ENCODE assay signal across 18 cellular contexts in genomic region chrX:136625246-136625645, GRCh38. TPM values are rescaled to one million over a fixed set of nuclear protein-coding genes. Genes with fewer than 3 reads are reported as not detected.
DNase-seq lines count a peak whose midpoint lies in the region; ATAC-seq and TF ChIP-seq lines count a peak whose summit lies in the region.
"Had no signal": no experiment of that assay in that cellular context is flagged by ENCODE, and none has a peak within 500 bp of the region (broad histone marks: within the 10 kb centered on the region; RNA-seq: fewer than 3 reads in every experiment).

No MANE protein-coding gene starts in this region.

- no peak for TF ChIP-seq CTCF in HFFc6 (IDR thresholded peaks at IDR 0.05)

- H3K4me1 Mint-ChIP-seq in activated CD4-positive, alpha-beta T cell treated with anti-CD3 and anti-CD28 coated beads, Interleukin-2, amount 10 ng/mL, durations not matched to agents 24 days and 14 days: peaks cover 70% of the 10 kb centered on the region
- H3K4me1 Mint-ChIP-seq in stimulated activated naive CD8-positive, alpha-beta T cell treated with anti-CD3 and anti-CD28 coated beads, Interleukin-15, Interleukin-2, amounts not matched to agents 100 ng/mL and 50 ng/mL, for 24 hours (ENCODE audit: low read depth): peaks cover 95% of the 10 kb centered on the region
- H3K4me1 Mint-ChIP-seq in stimulated activated naive CD8-positive, alpha-beta T cell treated with anti-CD3 and anti-CD28 coated beads, Interleukin-15, amount 100 ng/mL, for 72 hours: peaks cover 74% of the 10 kb centered on the region
- H3K4me1 Mint-ChIP-seq in activated naive CD8-positive, alpha-beta T cell (ENCODE audit: low read depth): peaks cover 77% of the 10 kb centered on the region
- H3K4me1 Mint-ChIP-seq in HFFc6 (ENCODE audit: low read depth): no peaks in the 10 kb centered on the region

- DNase-seq in activated CD4-positive, alpha-beta T cell treated with anti-CD3 and anti-CD28 coated beads, Interleukin-2, amount 10 ng/mL, durations not matched to agents 24 days and 14 days: peak; percentile 52
- no peak for DNase-seq in activated CD4-positive, alpha-beta T cell treated with anti-CD3 and anti-CD28 coated beads for 48 hours
- no peak for DNase-seq in stimulated activated naive CD8-positive, alpha-beta T cell treated with anti-CD3 and anti-CD28 coated beads, Interleukin-15, amount 100 ng/mL, for 72 hours
- DNase-seq in HFFc6: no peak
- DNase-seq in HUDEP-2 (lab: John Stamatoyannopoulos, UW; ENCODE audit: unreplicated experiment in 76 of 76): no peak
- DNase-seq: GF-D8; GM23248; NCI-H187; NCI-H345; NCI-H526; NK-92 treated with Interleukin-12 subunit alpha and Interleukin-12 subunit beta, amount 100 ng/mL, for 24 hours had no signal

- no peaks in the 10 kb centered on the region for H3K27me3 Mint-ChIP-seq in activated CD4-positive, alpha-beta T cell treated with anti-CD3 and anti-CD28 coated beads, Interleukin-2, amount 10 ng/mL, durations not matched to agents 24 days and 14 days
- H3K27me3 Mint-ChIP-seq in stimulated activated naive CD8-positive, alpha-beta T cell treated with anti-CD3 and anti-CD28 coated beads, Interleukin-15, Interleukin-2, amounts not matched to agents 100 ng/mL and 50 ng/mL, for 24 hours: no peaks in the 10 kb centered on the region
- no peaks in the 10 kb centered on the region for H3K27me3 Mint-ChIP-seq in stimulated activated naive CD8-positive, alpha-beta T cell treated with anti-CD3 and anti-CD28 coated beads, Interleukin-15, amount 100 ng/mL, for 72 hours
- no peaks in the 10 kb centered on the region for H3K27me3 Mint-ChIP-seq in activated naive CD8-positive, alpha-beta T cell
- H3K27me3 Mint-ChIP-seq in HFFc6 (ENCODE audit: insufficient read depth): peaks cover 6% of the 10 kb centered on the region

- peaks cover 7% of the 10 kb centered on the region for H3K9me3 Mint-ChIP-seq in activated CD4-positive, alpha-beta T cell treated with anti-CD3 and anti-CD28 coated beads, Interleukin-2, amount 10 ng/mL, durations not matched to agents 24 days and 14 days
- H3K9me3 Mint-ChIP-seq in stimulated activated naive CD8-positive, alpha-beta T cell treated with anti-CD3 and anti-CD28 coated beads, Interleukin-15, Interleukin-2, amounts not matched to agents 100 ng/mL and 50 ng/mL, for 24 hours: no peaks in the 10 kb centered on the region
- H3K9me3 Mint-ChIP-seq in stimulated activated naive CD8-positive, alpha-beta T cell treated with anti-CD3 and anti-CD28 coated beads, Interleukin-15, amount 100 ng/mL, for 72 hours: peaks cover 0 to 3% of the 10 kb centered on the region in 2 donors
- no peaks in the 10 kb centered on the region for H3K9me3 Mint-ChIP-seq in activated naive CD8-positive, alpha-beta T cell (ENCODE audit: low read depth)
- H3K9me3 Mint-ChIP-seq in HFFc6: no peaks in the 10 kb centered on the region

- intact Hi-C loops in activated CD4-positive, alpha-beta T cell treated with anti-CD3 and anti-CD28 coated beads, Interleukin-2, amount 10 ng/mL, durations not matched to agents 24 days and 14 days (cut with micrococcal nuclease): no loop called here

- peaks cover 11% of the 10 kb centered on the region for H3K36me3 Mint-ChIP-seq in activated CD4-positive, alpha-beta T cell treated with anti-CD3 and anti-CD28 coated beads, Interleukin-2, amount 10 ng/mL, durations not matched to agents 24 days and 14 days (ENCODE audit: low read depth)
- H3K36me3 Mint-ChIP-seq in stimulated activated naive CD8-positive, alpha-beta T cell treated with anti-CD3 and anti-CD28 coated beads, Interleukin-15, Interleukin-2, amounts not matched to agents 100 ng/mL and 50 ng/mL, for 24 hours (ENCODE audit: low read depth): no peaks in the 10 kb centered on the region
- H3K36me3 Mint-ChIP-seq in activated naive CD8-positive, alpha-beta T cell: peaks cover 2% of the 10 kb centered on the region
- H3K36me3 Mint-ChIP-seq in HFFc6 (ENCODE audit: low read depth): no peaks in the 10 kb centered on the region

- ATAC-seq in stimulated activated naive CD8-positive, alpha-beta T cell treated with anti-CD3 and anti-CD28 coated beads, Interleukin-15, amount 100 ng/mL, for 72 hours: no peak
- ATAC-seq in HG02938 (IDR thresholded peaks at IDR 0.05; ENCODE audit: unreplicated experiment): no peak
- ATAC-seq: A549, HCT116, K562 had no signal

- peak overlapping the region; percentile 96 for H3K27ac Mint-ChIP-seq in activated CD4-positive, alpha-beta T cell treated with anti-CD3 and anti-CD28 coated beads, Interleukin-2, amount 10 ng/mL, durations not matched to agents 24 days and 14 days
- H3K27ac Mint-ChIP-seq in stimulated activated naive CD8-positive, alpha-beta T cell treated with anti-CD3 and anti-CD28 coated beads, Interleukin-15, Interleukin-2, amounts not matched to agents 100 ng/mL and 50 ng/mL, for 24 hours: peak overlapping the region; percentile 97
- no peak overlapping the region for H3K27ac Mint-ChIP-seq in stimulated activated naive CD8-positive, alpha-beta T cell treated with anti-CD3 and anti-CD28 coated beads, Interleukin-15, amount 100 ng/mL, for 72 hours
- peak overlapping the region; percentile 84 for H3K27ac Mint-ChIP-seq in activated naive CD8-positive, alpha-beta T cell
- H3K27ac Mint-ChIP-seq in HFFc6: no peak overlapping the region

- no peak overlapping the region for H3K4me3 Mint-ChIP-seq in activated CD4-positive, alpha-beta T cell treated with anti-CD3 and anti-CD28 coated beads, Interleukin-2, amount 10 ng/mL, durations not matched to agents 24 days and 14 days
- no peak overlapping the region for H3K4me3 Mint-ChIP-seq in stimulated activated naive CD8-positive, alpha-beta T cell treated with anti-CD3 and anti-CD28 coated beads, Interleukin-15, Interleukin-2, amounts not matched to agents 100 ng/mL and 50 ng/mL, for 24 hours
- H3K4me3 Mint-ChIP-seq in stimulated activated naive CD8-positive, alpha-beta T cell treated with anti-CD3 and anti-CD28 coated beads, Interleukin-15, amount 100 ng/mL, for 72 hours: no peak overlapping the region
- no peak overlapping the region for H3K4me3 Mint-ChIP-seq in activated naive CD8-positive, alpha-beta T cell
- no peak overlapping the region for H3K4me3 Mint-ChIP-seq in HFFc6

RNA-seq across cellular contexts. Expression of gene CD40LG, which starts 22.7 kb away (rescaled TPM):
- total RNA-seq in activated CD4-positive, alpha-beta T cell treated with anti-CD3 and anti-CD28 coated beads, Interleukin-2, amount 10 ng/mL, durations not matched to agents 24 days and 14 days: 178 and 181 TPM in 2 replicates
- not detected for total RNA-seq in HFFc6 (2021; fragmentation: NEBNext Ultra II Directional; extraction: Animal tissue kit (Norgen Biotek cat#: 25700))
- total RNA-seq: GM23248, OCI-LY7 had no signal

Comparison
In these comparisons a context has a peak if more than half of its experiments do, and no peak if none do; other contexts are left out.
1. H3K27ac Mint-ChIP-seq: peak in activated CD4-positive, alpha-beta T cell treated with anti-CD3 and anti-CD28 coated beads, Interleukin-2, amount 10 ng/mL, durations not matched to agents 24 days and 14 days (single experiment), stimulated activated naive CD8-positive, alpha-beta T cell treated with anti-CD3 and anti-CD28 coated beads, Interleukin-15, Interleukin-2, amounts not matched to agents 100 ng/mL and 50 ng/mL, for 24 hours (single experiment) and activated naive CD8-positive, alpha-beta T cell (single experiment); none in stimulated activated naive CD8-positive, alpha-beta T cell treated with anti-CD3 and anti-CD28 coated beads, Interleukin-15, amount 100 ng/mL, for 72 hours (0 of 2) and HFFc6 (single experiment).
2. RNA of gene CD40LG, which starts 22.7 kb away (total RNA-seq): 178 to 181 TPM in activated CD4-positive, alpha-beta T cell treated with anti-CD3 and anti-CD28 coated beads, Interleukin-2, amount 10 ng/mL, durations not matched to agents 24 days and 14 days; not detected in HFFc6; every median in the first group is over 100 times any median in the second.